Comparison of ENCODE assay signal across 8 cellular contexts in the genomic region with DNA sequence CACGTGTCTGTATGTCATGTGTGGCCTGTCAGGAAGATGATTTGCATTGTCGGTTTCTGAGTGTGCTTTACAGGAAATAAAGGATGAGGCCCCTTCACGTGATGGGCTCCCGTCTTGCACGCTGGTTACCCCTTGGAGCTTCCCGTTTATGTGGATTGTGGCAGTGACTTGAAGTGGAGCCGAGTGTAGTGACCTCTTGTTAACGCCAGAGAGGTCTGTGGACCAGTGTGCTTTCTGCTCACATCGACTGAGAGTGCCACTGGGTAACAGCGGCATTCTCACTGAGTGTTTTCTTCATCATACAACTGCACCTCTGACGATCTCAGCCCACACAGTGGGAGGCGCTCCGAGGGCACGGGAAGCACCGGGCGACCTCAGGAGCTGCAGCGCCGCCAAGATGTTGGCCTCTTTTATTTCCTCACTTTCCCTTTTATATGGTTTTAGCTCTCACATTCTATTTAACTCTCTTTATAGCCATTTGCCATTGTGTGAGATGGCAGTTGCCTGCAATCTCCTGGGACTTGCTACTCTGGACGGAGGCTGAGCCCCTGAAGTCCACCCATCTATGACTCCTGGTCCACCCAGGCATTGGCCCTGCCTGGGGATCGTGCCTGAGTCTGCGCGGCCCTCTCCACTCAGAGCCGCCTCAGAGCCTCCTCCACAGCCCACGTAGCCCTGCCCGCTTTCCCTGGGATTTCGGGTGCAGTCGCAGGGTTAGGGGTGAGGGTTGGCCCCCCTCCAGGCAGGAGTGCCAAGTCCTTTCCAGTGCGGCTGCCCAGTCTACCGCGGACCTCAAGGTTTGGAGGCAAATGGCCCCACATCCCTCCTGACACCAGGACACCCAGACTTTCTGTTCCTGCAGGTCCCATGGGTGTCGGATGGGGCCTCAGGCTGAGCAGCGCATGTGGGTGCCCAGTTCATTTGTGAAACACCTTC.
DNase-seq lines count a peak whose midpoint lies in the region; ATAC-seq and TF ChIP-seq lines count a peak whose summit lies in the region.

No MANE protein-coding gene starts in this region.

- peak overlapping the region; percentile 32 for H3K4me3 ChIP-seq in effector memory CD4-positive, alpha-beta T cell (ENCODE audit: insufficient read depth, low read depth, low read length, poor library complexity, severe bottlenecking)
- no peak overlapping the region for H3K4me3 ChIP-seq in brain microvascular endothelial cell (ENCODE audit: low read depth, low read length)

- H3K27ac ChIP-seq in effector memory CD4-positive, alpha-beta T cell (ENCODE audit: insufficient read depth, low read length, poor library complexity, severe bottlenecking), result no peak overlapping the region
- no peak overlapping the region for H3K27ac ChIP-seq in brain microvascular endothelial cell

- H3K9me3 ChIP-seq in effector memory CD4-positive, alpha-beta T cell (ENCODE audit: control insufficient read depth, low read length), result no peaks in the 10 kb centered on the region

- in situ Hi-C loops in brain microvascular endothelial cell (cut with HindIII; ENCODE audit: low pct_ligation_motif_present, low sequenced_read_pairs), result no loop called here

- H3K36me3 ChIP-seq in effector memory CD4-positive, alpha-beta T cell (ENCODE audit: control insufficient read depth, insufficient read depth, low read length), result no peaks in the 10 kb centered on the region
- no peaks in the 10 kb centered on the region for H3K36me3 ChIP-seq in brain microvascular endothelial cell (replicated peaks)

- ATAC-seq in GM21786 (IDR thresholded peaks at IDR 0.05; ENCODE audit: unreplicated experiment), result no peak
- no peak for ATAC-seq in GM18907 (IDR thresholded peaks at IDR 0.05; ENCODE audit: unreplicated experiment)

- peak; percentile 5 to 51 for DNase-seq in activated CD4-positive, alpha-beta T cell treated with anti-CD3 and anti-CD28 coated beads for 24 hours (ENCODE audit: low read depth in 2 of 2)
- DNase-seq in activated CD4-positive, alpha-beta T cell treated with anti-CD3 and anti-CD28 coated beads for 1 hour, result no peak
- DNase-seq in RPMI8226, result peak; percentile 63
- DNase-seq in effector memory CD4-positive, alpha-beta T cell, result no peak
- DNase-seq in stimulated activated CD4-positive, alpha-beta T cell treated with anti-CD3 and anti-CD28 coated beads, TNF-alpha, amount 100 ng/mL, for 4 hours (ENCODE audit: low read depth in 3 of 3), result peak; percentile 11 to 34 (median 18)
- no peak for DNase-seq in brain microvascular endothelial cell

- no peaks in the 10 kb centered on the region for H3K27me3 ChIP-seq in effector memory CD4-positive, alpha-beta T cell (replicated peaks; ENCODE audit: control insufficient read depth, insufficient read depth, low read length, poor library complexity, severe bottlenecking)
- H3K27me3 ChIP-seq in brain microvascular endothelial cell (replicated peaks), result no peaks in the 10 kb centered on the region

- no peak for TF ChIP-seq CTCF in brain microvascular endothelial cell (IDR thresholded peaks at IDR 0.05; ENCODE audit: low read depth, low read length, missing control alignments)

- H3K4me1 ChIP-seq in effector memory CD4-positive, alpha-beta T cell (ENCODE audit: control insufficient read depth, insufficient read depth, low read length, poor library complexity, severe bottlenecking), result peaks cover 14% of the 10 kb centered on the region

Comparison
In these comparisons a context has a peak if more than half of its experiments do, and no peak if none do; other contexts are left out.
1. DNase-seq: peak in activated CD4-positive, alpha-beta T cell treated with anti-CD3 and anti-CD28 coated beads for 24 hours (2 of 2), RPMI8226 (single experiment) and stimulated activated CD4-positive, alpha-beta T cell treated with anti-CD3 and anti-CD28 coated beads, TNF-alpha, amount 100 ng/mL, for 4 hours (3 of 3); none in activated CD4-positive, alpha-beta T cell treated with anti-CD3 and anti-CD28 coated beads for 1 hour (single experiment), effector memory CD4-positive, alpha-beta T cell (0 of 3) and brain microvascular endothelial cell (single experiment).